1 cellular context compared by ENCODE assay signal in the genomic region with DNA sequence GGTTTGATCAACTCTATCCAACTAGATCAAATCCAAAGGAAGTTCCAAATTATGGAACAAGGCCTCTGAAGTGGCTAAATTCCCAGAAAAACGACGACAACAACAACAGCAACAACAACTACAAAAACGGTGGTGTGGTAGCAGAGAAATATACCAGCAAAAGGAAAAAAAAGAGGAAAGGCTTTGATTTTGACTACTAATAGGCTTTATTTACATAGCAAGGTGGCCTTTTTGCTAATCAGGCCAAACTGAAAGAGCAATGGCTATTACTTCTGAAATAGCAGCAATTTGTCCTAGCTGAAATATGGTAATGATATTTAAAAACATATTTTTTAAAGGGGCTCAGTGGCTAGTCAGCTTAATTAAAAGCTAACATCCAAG.
TF ChIP-seq lines count a peak whose summit lies in the region.

No MANE protein-coding gene starts in this region.

TF ChIP-seq in K562, 482 proteins besides CTCF, POLR2A, EP300 and RAD21:
- TF ChIP-seq FOXA3 (CRISPR knock-in tag; conservative IDR thresholded peaks at IDR 0.05 in 1 of 2, IDR thresholded peaks at IDR 0.05 in 1 of 2) (peak in 1 of 2 experiments; percentile 58; a peak in 2 of 4 replicates), ZNF184 (CRISPR knock-in tag; IDR thresholded peaks at IDR 0.05) (no peak)
